In genomic region chr6:18154507-18155272, GRCh38 we compare ENCODE assay signal across 8 cellular contexts. TPM values are rescaled to one million over a fixed set of nuclear protein-coding genes. Genes with fewer than 3 reads are reported as not detected.
DNase-seq lines count a peak whose midpoint lies in the region; ATAC-seq, FAIRE-seq and TF ChIP-seq lines count a peak whose summit lies in the region.

TPMT (minus strand) TSS chr6:18155077; CDS start chr6:18149127, 5,950 bp downstream.

- TF ChIP-seq CTCF in D721Med (IDR thresholded peaks at IDR 0.05; ENCODE audit: insufficient read depth, missing control alignments), result no peak

- H3K27ac ChIP-seq in SJCRH30 (peak within 1 kb of the TSS; percentile 44; the same call in 1 of the 2 replicates), mucosa of rectum (ENCODE audit: low read depth in 2 of 2, low read length in 2 of 2) (peak within 1 kb of the TSS; percentile 92 to 97), aorta (ENCODE audit: low read depth in 1 of 2, low read length in 2 of 2) (peak within 1 kb of the TSS in 1 of 2 donors; percentile 34)

- FAIRE-seq in GM12891 (lab: Jason Lieb, UNC), result no peak
- FAIRE-seq in D721Med (lab: Jason Lieb, UNC), result no peak

- WGBS in aorta, 2 donors, result 0 to 1% methylated on average over 39 to 54 of the region's 54 CpGs

- TF ChIP-seq POLR2A in GM12891 (IDR thresholded peaks at IDR 0.05; ENCODE audit: low read depth, low read length), result peak; percentile 79

- ATAC-seq in GM21825 (IDR thresholded peaks at IDR 0.05; ENCODE audit: unreplicated experiment) (peak; percentile 54), aorta (ENCODE audit: low FRiP score) (no peak)

- H3K9me3 ChIP-seq in SJCRH30 (replicated peaks) (no peaks in the 10 kb centered on the region), endocrine pancreas (ENCODE audit: control insufficient read depth, low read length) (no peaks in the 10 kb centered on the region), mucosa of rectum (ENCODE audit: control insufficient read depth in 2 of 2, low read length in 2 of 2) (no peaks in the 10 kb centered on the region), aorta (ENCODE audit: control insufficient read depth, low read length) (no peaks in the 10 kb centered on the region)

- peak within 1 kb of the TSS; percentile 90 for H3K4me3 ChIP-seq in SJCRH30
- peak within 1 kb of the TSS; percentile 86 for H3K4me3 ChIP-seq in endocrine pancreas (ENCODE audit: control insufficient read depth, insufficient read depth, low read length)
- peak within 1 kb of the TSS; percentile 95 to 98 for H3K4me3 ChIP-seq in mucosa of rectum (ENCODE audit: low read length in 2 of 2)
- peak within 1 kb of the TSS; percentile 85 to 91 for H3K4me3 ChIP-seq in aorta (ENCODE audit: low read length in 2 of 2)

- H3K9ac ChIP-seq in endocrine pancreas (ENCODE audit: control insufficient read depth, insufficient read depth, low read length), result peak within 1 kb of the TSS; percentile 58
- H3K9ac ChIP-seq in mucosa of rectum (ENCODE audit: low read depth in 1 of 2, low read length in 2 of 2), result peak within 1 kb of the TSS; percentile 96 to 99

- DNase-seq in GM12891 (ENCODE audit: insufficient read length, low spot score) (no peak), SJCRH30 (no peak), aorta (peak; percentile 50 to 99), D721Med (ENCODE audit: insufficient read length, low spot score) (no peak)

- TF ChIP-seq EP300 in Ishikawa (IDR thresholded peaks at IDR 0.05; ENCODE audit: borderline replicate concordance), result no peak

- no peaks in the 10 kb centered on the region for H3K36me3 ChIP-seq in SJCRH30
- H3K36me3 ChIP-seq in endocrine pancreas (ENCODE audit: control insufficient read depth, insufficient read depth, low read length), result no peaks in the 10 kb centered on the region
- peaks cover 0 to 4% of the 10 kb centered on the region in 2 donors for H3K36me3 ChIP-seq in mucosa of rectum (ENCODE audit: control insufficient read depth in 2 of 2, insufficient read depth in 2 of 2, low read length in 2 of 2)
- no peaks in the 10 kb centered on the region for H3K36me3 ChIP-seq in aorta (ENCODE audit: control insufficient read depth in 1 of 2, insufficient read depth in 2 of 2, low read length in 1 of 2)

- H3K27me3 ChIP-seq in SJCRH30 (no peaks in the 10 kb centered on the region), endocrine pancreas (ENCODE audit: control insufficient read depth, insufficient read depth, low read length) (no peaks in the 10 kb centered on the region), mucosa of rectum (ENCODE audit: control insufficient read depth in 2 of 2, insufficient read depth in 2 of 2, low read length in 2 of 2) (no peaks in the 10 kb centered on the region), aorta (ENCODE audit: control insufficient read depth in 1 of 2, insufficient read depth in 2 of 2, low read length in 1 of 2) (no peaks in the 10 kb centered on the region)

- TF ChIP-seq RAD21 in Ishikawa (IDR thresholded peaks at IDR 0.05; ENCODE audit: low read depth), result no peak

- intact Hi-C loops in aorta (cut with DNase I), result loop anchor here in 1 of 2 donors (5.0 kb wide), 1 partner anchor 108 kb away; the partner anchor contains the start of gene DEK

- H3K4me1 ChIP-seq in SJCRH30 (no peaks in the 10 kb centered on the region), endocrine pancreas (ENCODE audit: control insufficient read depth, insufficient read depth, low read length) (peaks cover 10% of the 10 kb centered on the region), mucosa of rectum (ENCODE audit: control insufficient read depth in 2 of 2, insufficient read depth in 2 of 2, low read length in 2 of 2) (peaks cover 9 to 10% of the 10 kb centered on the region in 2 donors), aorta (ENCODE audit: control insufficient read depth in 1 of 2, insufficient read depth in 2 of 2, low read length in 2 of 2) (no peaks in the 10 kb centered on the region)

TF ChIP-seq in GM12891, 5 proteins besides CTCF, POLR2A, EP300 and RAD21:
- TF ChIP-seq TAF1 (IDR thresholded peaks at IDR 0.05; ENCODE audit: low read depth, low read length), result peak; percentile 70; the same call in 1 of the 2 replicates
- TF ChIP-seq POLR2AphosphoS5 (IDR thresholded peaks at IDR 0.05; ENCODE audit: low read depth, low read length), result peak; percentile 59; the same call in 1 of the 2 replicates
- no peak for TF ChIP-seq PAX5 (IDR thresholded peaks at IDR 0.05; ENCODE audit: insufficient read depth, low read length, severe bottlenecking)
- no peak for TF ChIP-seq POU2F2 (IDR thresholded peaks at IDR 0.05; ENCODE audit: low read depth, low read length)
- TF ChIP-seq SPI1 (IDR thresholded peaks at IDR 0.05; ENCODE audit: low read depth, low read length), result no peak

TF ChIP-seq in Ishikawa, 13 proteins besides CTCF, POLR2A, EP300 and RAD21:
- TF ChIP-seq, protein P1, sequence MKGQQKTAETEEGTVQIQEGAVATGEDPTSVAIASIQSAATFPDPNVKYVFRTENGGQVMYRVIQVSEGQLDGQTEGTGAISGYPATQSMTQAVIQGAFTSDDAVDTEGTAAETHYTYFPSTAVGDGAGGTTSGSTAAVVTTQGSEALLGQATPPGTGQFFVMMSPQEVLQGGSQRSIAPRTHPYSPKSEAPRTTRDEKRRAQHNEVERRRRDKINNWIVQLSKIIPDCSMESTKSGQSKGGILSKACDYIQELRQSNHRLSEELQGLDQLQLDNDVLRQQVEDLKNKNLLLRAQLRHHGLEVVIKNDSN (IDR thresholded peaks at IDR 0.05), result no peak
- TF ChIP-seq CEBPB (IDR thresholded peaks at IDR 0.05) (no peak), EGR1 (IDR thresholded peaks at IDR 0.05) (peak; percentile 81), YY1 (IDR thresholded peaks at IDR 0.05; ENCODE audit: low read depth) (peak; percentile 89), NFIC (IDR thresholded peaks at IDR 0.05) (no peak), TAF1 (IDR thresholded peaks at IDR 0.05; ENCODE audit: low read depth) (peak; percentile 79), CREB1 (IDR thresholded peaks at IDR 0.05; ENCODE audit: low read depth) (no peak), TCF12 (IDR thresholded peaks at IDR 0.05; ENCODE audit: low read depth) (no peak), FOXM1 (IDR thresholded peaks at IDR 0.05; ENCODE audit: borderline replicate concordance, low read depth) (no peak)

RNA-seq across cellular contexts. Expression of gene TPMT, which starts in this region (rescaled TPM):
- 11.9 TPM for polyA plus RNA-seq in GM12891 (2012; ENCODE audit: low read depth, missing spikeins)
- 8.1 and 9.6 TPM in 2 replicates for total RNA-seq in SJCRH30 (2014; rRNA removed; shearing (Covaris generic))
- 1 to 10 TPM; 6.5 to 6.6 TPM for total RNA-seq in aorta
- 10 to 100 TPM; 13.1 to 24.9 TPM for polyA plus RNA-seq in aorta

Comparison
In these comparisons a context has a peak if more than half of its experiments do, and no peak if none do; other contexts are left out.
1. DNase-seq: peak in aorta (2 of 2); none in GM12891 (single experiment), SJCRH30 (0 of 2) and D721Med (single experiment).
2. Peak in every context shown above with its lines, with median percentiles within 50 percentile points of each other: H3K4me3 ChIP-seq.